ENCODE assay signal across 8 cellular contexts in genomic region chr16:28623172-28623711, GRCh38. TPM values are rescaled to one million over a fixed set of nuclear protein-coding genes. Genes with fewer than 3 reads are reported as not detected.
DNase-seq lines count a peak whose midpoint lies in the region; ATAC-seq and TF ChIP-seq lines count a peak whose summit lies in the region.

No MANE protein-coding gene starts in this region.

- H3K27me3 ChIP-seq in Caco-2 (replicated peaks; ENCODE audit: control insufficient read depth, insufficient read depth, low read length) (no peaks in the 10 kb centered on the region), colonic mucosa (no peaks in the 10 kb centered on the region), subcutaneous abdominal adipose tissue (ENCODE audit: control insufficient read depth in 5 of 5, insufficient read depth in 4 of 5, low read length in 5 of 5) (no peaks in the 10 kb centered on the region)

- H3K27ac ChIP-seq in colonic mucosa (no peak overlapping the region), subcutaneous abdominal adipose tissue (ENCODE audit: low read depth, low read length) (no peak overlapping the region)

- peak overlapping the region; percentile 81 for H3K4me3 Mint-ChIP-seq in Caco-2 (ENCODE audit: unreplicated experiment)
- peak overlapping the region; percentile 86 for H3K4me3 Mint-ChIP-seq in activated CD4-positive, alpha-beta T cell treated with anti-CD3 and anti-CD28 coated beads, Interleukin-2, amount 10 ng/mL, durations not matched to agents 24 days and 14 days

- intact Hi-C loops in Caco-2 (cut with micrococcal nuclease; ENCODE audit: unreplicated experiment) (no loop called here), colonic mucosa (cut with DNase I) (no loop called here)
- intact Hi-C loops in activated CD4-positive, alpha-beta T cell treated with anti-CD3 and anti-CD28 coated beads, Interleukin-2, amount 10 ng/mL, durations not matched to agents 24 days and 14 days (cut with micrococcal nuclease), result no loop called here

- H3K9me3 Mint-ChIP-seq in Caco-2 (ENCODE audit: unreplicated experiment), result no peaks in the 10 kb centered on the region
- no peaks in the 10 kb centered on the region for H3K9me3 Mint-ChIP-seq in activated CD4-positive, alpha-beta T cell treated with anti-CD3 and anti-CD28 coated beads, Interleukin-2, amount 10 ng/mL, durations not matched to agents 24 days and 14 days

- TF ChIP-seq CTCF in Caco-2 (IDR thresholded peaks at IDR 0.05; ENCODE audit: insufficient read depth in 1 of 2, low read depth in 1 of 2, low read length in 1 of 2, severe bottlenecking in 1 of 2, unreplicated experiment in 1 of 2) (no peak), colonic mucosa (IDR thresholded peaks at IDR 0.05) (no peak)

- H3K27me3 Mint-ChIP-seq in Caco-2 (ENCODE audit: insufficient read depth, unreplicated experiment), result no peaks in the 10 kb centered on the region
- peaks cover 13% of the 10 kb centered on the region for H3K27me3 Mint-ChIP-seq in activated CD4-positive, alpha-beta T cell treated with anti-CD3 and anti-CD28 coated beads, Interleukin-2, amount 10 ng/mL, durations not matched to agents 24 days and 14 days

- H3K9ac ChIP-seq in colonic mucosa (ENCODE audit: low read depth in 2 of 2, low read length in 2 of 2), result peak overlapping the region in 1 of 2 donors; percentile 73
- H3K9ac ChIP-seq in subcutaneous abdominal adipose tissue (ENCODE audit: low read length in 5 of 5), result peak overlapping the region in 1 of 5 donors; percentile 56

- peaks cover 12% of the 10 kb centered on the region for H3K36me3 Mint-ChIP-seq in Caco-2 (ENCODE audit: insufficient read depth, unreplicated experiment)
- H3K36me3 Mint-ChIP-seq in activated CD4-positive, alpha-beta T cell treated with anti-CD3 and anti-CD28 coated beads, Interleukin-2, amount 10 ng/mL, durations not matched to agents 24 days and 14 days (ENCODE audit: low read depth), result peaks cover 6% of the 10 kb centered on the region

- peaks cover 12% of the 10 kb centered on the region for H3K4me1 Mint-ChIP-seq in Caco-2 (ENCODE audit: low read depth, unreplicated experiment)
- H3K4me1 Mint-ChIP-seq in activated CD4-positive, alpha-beta T cell treated with anti-CD3 and anti-CD28 coated beads, Interleukin-2, amount 10 ng/mL, durations not matched to agents 24 days and 14 days, result peaks cover 10% of the 10 kb centered on the region

- no TSS peak for BruUV-seq in Caco-2 (replicated peaks; lab: Mats Ljungman, UMichigan)

- H3K9me3 ChIP-seq in Caco-2 (no peaks in the 10 kb centered on the region), colonic mucosa (no peaks in the 10 kb centered on the region), subcutaneous abdominal adipose tissue (ENCODE audit: control insufficient read depth in 5 of 5, low read length in 5 of 5) (no peaks in the 10 kb centered on the region)

- DNase-seq in Caco-2 (peak; percentile 78 to 83), NCI-H146 (lab: John Stamatoyannopoulos, UW) (peak; percentile 97), colonic mucosa (peak; percentile 80), occipital lobe (lab: John Stamatoyannopoulos, UW) (peak; percentile 71), GM03348 (ENCODE audit: low spot score) (no peak)
- DNase-seq in activated CD4-positive, alpha-beta T cell treated with anti-CD3 and anti-CD28 coated beads, Interleukin-2, amount 10 ng/mL, durations not matched to agents 24 days and 14 days, result peak; percentile 88

- CTCF ChIA-PET in Caco-2 (lab: Charles Lee), result no interaction called here

- peaks cover 7% of the 10 kb centered on the region; the same call in 1 of the 2 replicates for H3K4me1 ChIP-seq in Caco-2
- H3K4me1 ChIP-seq in colonic mucosa, result no peaks in the 10 kb centered on the region
- H3K4me1 ChIP-seq in subcutaneous abdominal adipose tissue (ENCODE audit: control insufficient read depth in 5 of 5, insufficient read depth in 5 of 5, low read length in 5 of 5), result peaks cover 0 to 16% (median 8%) of the 10 kb centered on the region in 5 donors

- no peak for ATAC-seq in GM21423 (IDR thresholded peaks at IDR 0.05; ENCODE audit: unreplicated experiment)

- H3K27ac Mint-ChIP-seq in Caco-2 (ENCODE audit: unreplicated experiment), result peak overlapping the region; percentile 84
- peak overlapping the region; percentile 71 for H3K27ac Mint-ChIP-seq in activated CD4-positive, alpha-beta T cell treated with anti-CD3 and anti-CD28 coated beads, Interleukin-2, amount 10 ng/mL, durations not matched to agents 24 days and 14 days

- H3K4me3 ChIP-seq in Caco-2 (ENCODE audit: low read depth, low read length), result peak overlapping the region; percentile 96
- H3K4me3 ChIP-seq in colonic mucosa, result peak overlapping the region; percentile 51
- H3K4me3 ChIP-seq in subcutaneous abdominal adipose tissue (ENCODE audit: low read depth in 1 of 5, low read length in 5 of 5), result peak overlapping the region in 4 of 5 donors; percentile 58 to 80 (median 70)

- POLR2A ChIA-PET in Caco-2 (lab: Charles Lee), result interaction anchor here (0.5 to 0.8 kb wide), 2 partner anchors 144 to 302 kb away, joined by 3 to 7 read pairs; no protein-coding TSS in a partner anchor

- H3K36me3 ChIP-seq in Caco-2 (ENCODE audit: control insufficient read depth, insufficient read depth, low read length) (no peaks in the 10 kb centered on the region), colonic mucosa (no peaks in the 10 kb centered on the region), subcutaneous abdominal adipose tissue (ENCODE audit: control insufficient read depth in 5 of 5, insufficient read depth in 5 of 5, low read length in 5 of 5) (no peaks in the 10 kb centered on the region)

RNA-seq across cellular contexts. Expression of gene SULT1A1, which starts 13.4 kb away (rescaled TPM):
- total RNA-seq in Caco-2 (2022), result 8.9 and 9.1 TPM in 2 replicates
- total RNA-seq in activated CD4-positive, alpha-beta T cell treated with anti-CD3 and anti-CD28 coated beads, Interleukin-2, amount 10 ng/mL, durations not matched to agents 24 days and 14 days, result 9.4 and 12.1 TPM in 2 replicates
- 100 to 1,000 TPM in 1 of 2 donors, 10 to 100 TPM in 1; 61.7 to 150 TPM for total RNA-seq in colonic mucosa
- total RNA-seq in occipital lobe, result 7.3 TPM

RNA-seq across cellular contexts. Expression of gene NPIPB8, which starts 14.6 kb away (rescaled TPM):
- 0.48 TPM in 1 of 2 replicates, not detected in the other for total RNA-seq in Caco-2 (2022)
- total RNA-seq in activated CD4-positive, alpha-beta T cell treated with anti-CD3 and anti-CD28 coated beads, Interleukin-2, amount 10 ng/mL, durations not matched to agents 24 days and 14 days, result 1.3 and 2.4 TPM in 2 replicates
- 1 to 10 TPM in 1 of 2 donors, under 1 TPM in 1; 0.74 to 3.6 TPM for total RNA-seq in colonic mucosa
- total RNA-seq in occipital lobe, result not detected

RNA-seq across cellular contexts. Expression of gene SULT1A2, which starts 26.4 kb away (rescaled TPM):
- total RNA-seq in Caco-2 (2022) (0.43 TPM in 1 of 2 replicates, not detected in the other), colonic mucosa (10 to 100 TPM in 1 of 2 donors, 1 to 10 TPM in 1; 7.6 to 12.6 TPM), occipital lobe (not detected)
- total RNA-seq in activated CD4-positive, alpha-beta T cell treated with anti-CD3 and anti-CD28 coated beads, Interleukin-2, amount 10 ng/mL, durations not matched to agents 24 days and 14 days, result 0.23 and 0.52 TPM in 2 replicates
